Comparison of ENCODE assay signal across 8 cellular contexts in genomic region chr19:11345122-11345752, GRCh38. TPM values are rescaled to one million over a fixed set of nuclear protein-coding genes. Genes with fewer than 3 reads are reported as not detected.
DNase-seq lines count a peak whose midpoint lies in the region; ATAC-seq and TF ChIP-seq lines count a peak whose summit lies in the region.

No MANE protein-coding gene starts in this region.

- no peak for TF ChIP-seq EP300 in transverse colon (IDR thresholded peaks at IDR 0.05; ENCODE audit: low read depth)

- H3K4me3 ChIP-seq in kidney epithelial cell (ENCODE audit: low read depth, low read length) (peak overlapping the region; percentile 78), transverse colon (peak overlapping the region in 3 of 4 donors; percentile 56 to 76 (median 56))

- peak overlapping the region; percentile 88 for H3K27ac Mint-ChIP-seq in activated T-cell treated with anti-CD3 and anti-CD28 coated beads, Interleukin-2, amount 50 U/mL, for 72 hours
- peak overlapping the region; percentile 93 for H3K27ac Mint-ChIP-seq in activated T-helper 1 cell treated with anti-CD3 and anti-CD28 coated beads, Interleukin-12 subunit alpha, Interleukin-12 subunit beta, Interleukin-2, Interleukin-4 antibody, amounts not matched to agents 30 ng/mL and 10 ng/mL and 1 ng/mL, durations not matched to agents 14 hours and 24 hours and 36 hours

- ATAC-seq in activated T-cell treated with anti-CD3 and anti-CD28 coated beads, Interleukin-2, amount 50 U/mL, for 72 hours (replicated peaks in 1 of 2) = no peak
- ATAC-seq in HG03135 (IDR thresholded peaks at IDR 0.05; ENCODE audit: unreplicated experiment) = no peak

- no peak for TF ChIP-seq POLR2A in transverse colon (IDR thresholded peaks at IDR 0.05)

- in situ Hi-C loops in transverse colon (cut with MboI; ENCODE audit: low pct_ligation_motif_present in 1 of 4, low pct_unique_long_range_greater_than_20kb in 1 of 4, low sequenced_read_pairs in 3 of 4) = no loop called here

- peak overlapping the region; percentile 95 to 96 for H3K4me3 Mint-ChIP-seq in activated T-cell treated with anti-CD3 and anti-CD28 coated beads, Interleukin-2, amount 50 U/mL, for 72 hours
- peak overlapping the region; percentile 89 for H3K4me3 Mint-ChIP-seq in activated T-helper 1 cell treated with anti-CD3 and anti-CD28 coated beads, Interleukin-12 subunit alpha, Interleukin-12 subunit beta, Interleukin-2, Interleukin-4 antibody, amounts not matched to agents 30 ng/mL and 10 ng/mL and 1 ng/mL, durations not matched to agents 14 hours and 24 hours and 36 hours

- H3K36me3 ChIP-seq in kidney epithelial cell (ENCODE audit: control insufficient read depth, insufficient read depth, low read length) = peaks cover 1% of the 10 kb centered on the region
- no peaks in the 10 kb centered on the region for H3K36me3 ChIP-seq in transverse colon

- H3K9me3 Mint-ChIP-seq in activated T-cell treated with anti-CD3 and anti-CD28 coated beads, Interleukin-2, amount 50 U/mL, for 72 hours = peaks cover 2% of the 10 kb centered on the region in 2 donors
- peaks cover 10% of the 10 kb centered on the region for H3K9me3 Mint-ChIP-seq in activated T-helper 1 cell treated with anti-CD3 and anti-CD28 coated beads, Interleukin-12 subunit alpha, Interleukin-12 subunit beta, Interleukin-2, Interleukin-4 antibody, amounts not matched to agents 30 ng/mL and 10 ng/mL and 1 ng/mL, durations not matched to agents 14 hours and 24 hours and 36 hours

- H3K27ac ChIP-seq in transverse colon = peak overlapping the region; percentile 82 to 92 (median 84)

- no peak for DNase-seq in activated T-cell treated with anti-CD3 and anti-CD28 coated beads, Interleukin-2, amount 50 U/mL, for 72 hours
- no peak for DNase-seq in activated T-cell treated with anti-CD3 and anti-CD28 coated beads, Interleukin-2, amount 50 U/mL, for 1 hour
- no peak for DNase-seq in activated T-helper 1 cell treated with anti-CD3 and anti-CD28 coated beads, Interleukin-12 subunit alpha, Interleukin-12 subunit beta, Interleukin-2, Interleukin-4 antibody, amounts not matched to agents 30 ng/mL and 10 ng/mL and 1 ng/mL, durations not matched to agents 14 hours and 24 hours and 36 hours (ENCODE audit: low spot score)
- DNase-seq in kidney epithelial cell (ENCODE audit: low read depth) (no peak), transverse colon (no peak), superior temporal gyrus (ENCODE audit: extremely low spot score) (no peak), UCSD-AML1 (lab: John Stamatoyannopoulos, UW; ENCODE audit: unreplicated experiment) (no peak)

- H3K27me3 Mint-ChIP-seq in activated T-cell treated with anti-CD3 and anti-CD28 coated beads, Interleukin-2, amount 50 U/mL, for 72 hours (ENCODE audit: low read depth) = no peaks in the 10 kb centered on the region
- no peaks in the 10 kb centered on the region for H3K27me3 Mint-ChIP-seq in activated T-helper 1 cell treated with anti-CD3 and anti-CD28 coated beads, Interleukin-12 subunit alpha, Interleukin-12 subunit beta, Interleukin-2, Interleukin-4 antibody, amounts not matched to agents 30 ng/mL and 10 ng/mL and 1 ng/mL, durations not matched to agents 14 hours and 24 hours and 36 hours (ENCODE audit: insufficient read depth)

- TF ChIP-seq CTCF in kidney epithelial cell (IDR thresholded peaks at IDR 0.05; ENCODE audit: insufficient read depth, low read length, poor library complexity, severe bottlenecking) = no peak
- no peak for TF ChIP-seq CTCF in transverse colon (IDR thresholded peaks at IDR 0.05)

- H3K9me3 ChIP-seq in transverse colon = no peaks in the 10 kb centered on the region

- intact Hi-C loops in activated T-helper 1 cell treated with anti-CD3 and anti-CD28 coated beads, Interleukin-12 subunit alpha, Interleukin-12 subunit beta, Interleukin-2, Interleukin-4 antibody, amounts not matched to agents 30 ng/mL and 10 ng/mL and 1 ng/mL, durations not matched to agents 14 hours and 24 hours and 36 hours (cut with micrococcal nuclease) = loop anchor here (5.0 kb wide), 1 partner anchor 53 kb away; no protein-coding TSS in a partner anchor
- intact Hi-C loops in transverse colon (cut with DNase I; ENCODE audit: low total_unique reads) = no loop called here

- H3K36me3 Mint-ChIP-seq in activated T-cell treated with anti-CD3 and anti-CD28 coated beads, Interleukin-2, amount 50 U/mL, for 72 hours (ENCODE audit: insufficient read depth in 2 of 2) = peaks cover 4 to 6% of the 10 kb centered on the region in 2 donors
- peaks cover 5% of the 10 kb centered on the region for H3K36me3 Mint-ChIP-seq in activated T-helper 1 cell treated with anti-CD3 and anti-CD28 coated beads, Interleukin-12 subunit alpha, Interleukin-12 subunit beta, Interleukin-2, Interleukin-4 antibody, amounts not matched to agents 30 ng/mL and 10 ng/mL and 1 ng/mL, durations not matched to agents 14 hours and 24 hours and 36 hours (ENCODE audit: low read depth)

- 40% methylated on average over 14 of the region's 14 CpGs; no CpG with 5 or more reads in 1 of the 2 donors for WGBS in transverse colon (ENCODE audit: low coverage in 1 of 2), 2 donors

- peaks cover 11 to 31% (median 27%) of the 10 kb centered on the region in 4 donors for H3K4me1 ChIP-seq in transverse colon

- peaks cover 33% of the 10 kb centered on the region for H3K4me1 Mint-ChIP-seq in activated T-cell treated with anti-CD3 and anti-CD28 coated beads, Interleukin-2, amount 50 U/mL, for 72 hours (ENCODE audit: low read depth)
- H3K4me1 Mint-ChIP-seq in activated T-helper 1 cell treated with anti-CD3 and anti-CD28 coated beads, Interleukin-12 subunit alpha, Interleukin-12 subunit beta, Interleukin-2, Interleukin-4 antibody, amounts not matched to agents 30 ng/mL and 10 ng/mL and 1 ng/mL, durations not matched to agents 14 hours and 24 hours and 36 hours (ENCODE audit: low read depth) = peaks cover 28% of the 10 kb centered on the region

- H3K27me3 ChIP-seq in kidney epithelial cell (ENCODE audit: control insufficient read depth, insufficient read depth, low read length) (no peaks in the 10 kb centered on the region), transverse colon (no peaks in the 10 kb centered on the region)

RNA-seq across cellular contexts. Expression of gene TMEM205, which starts 0.8 kb away (rescaled TPM):
- 10 to 100 TPM; 60.4 to 64.7 TPM for total RNA-seq in activated T-cell treated with anti-CD3 and anti-CD28 coated beads, Interleukin-2, amount 50 U/mL, for 72 hours
- 26.6 and 31.2 TPM in 2 replicates for total RNA-seq in activated T-helper 1 cell treated with anti-CD3 and anti-CD28 coated beads, Interleukin-12 subunit alpha, Interleukin-12 subunit beta, Interleukin-2, Interleukin-4 antibody, amounts not matched to agents 30 ng/mL and 10 ng/mL and 1 ng/mL, durations not matched to agents 14 hours and 24 hours and 36 hours
- total RNA-seq in kidney epithelial cell (307 and 377 TPM in 2 replicates), transverse colon (100 to 1,000 TPM in 2 of 4 donors, 10 to 100 TPM in 2; 18.7 to 163 (median 88.4) TPM)

RNA-seq across cellular contexts. Expression of gene CCDC159, which starts 1.1 kb away (rescaled TPM):
- total RNA-seq in activated T-cell treated with anti-CD3 and anti-CD28 coated beads, Interleukin-2, amount 50 U/mL, for 72 hours = 10 to 100 TPM; 27.9 to 30.7 TPM
- 10.7 and 14.4 TPM in 2 replicates for total RNA-seq in activated T-helper 1 cell treated with anti-CD3 and anti-CD28 coated beads, Interleukin-12 subunit alpha, Interleukin-12 subunit beta, Interleukin-2, Interleukin-4 antibody, amounts not matched to agents 30 ng/mL and 10 ng/mL and 1 ng/mL, durations not matched to agents 14 hours and 24 hours and 36 hours
- 8.2 and 21.6 TPM in 2 replicates for total RNA-seq in kidney epithelial cell
- total RNA-seq in transverse colon = 1,000 to 10,000 TPM in 1 of 4 donors, 10 to 100 TPM in 3; 13.8 to 1,153 (median 26.1) TPM

RNA-seq across cellular contexts. Expression of gene RAB3D, which starts 5.8 kb away (rescaled TPM):
- total RNA-seq in activated T-cell treated with anti-CD3 and anti-CD28 coated beads, Interleukin-2, amount 50 U/mL, for 72 hours = 10 to 100 TPM; 13.3 to 16.8 TPM
- total RNA-seq in activated T-helper 1 cell treated with anti-CD3 and anti-CD28 coated beads, Interleukin-12 subunit alpha, Interleukin-12 subunit beta, Interleukin-2, Interleukin-4 antibody, amounts not matched to agents 30 ng/mL and 10 ng/mL and 1 ng/mL, durations not matched to agents 14 hours and 24 hours and 36 hours = 5.9 and 6.9 TPM in 2 replicates
- total RNA-seq in kidney epithelial cell (19.6 and 19.8 TPM in 2 replicates), transverse colon (10 to 100 TPM; 16.5 to 41.1 (median 18.6) TPM)

RNA-seq across cellular contexts. Expression of gene PLPPR2, which starts 10.0 kb away (rescaled TPM):
- total RNA-seq in activated T-cell treated with anti-CD3 and anti-CD28 coated beads, Interleukin-2, amount 50 U/mL, for 72 hours = 1 to 10 TPM; 6.9 to 9.7 TPM
- total RNA-seq in activated T-helper 1 cell treated with anti-CD3 and anti-CD28 coated beads, Interleukin-12 subunit alpha, Interleukin-12 subunit beta, Interleukin-2, Interleukin-4 antibody, amounts not matched to agents 30 ng/mL and 10 ng/mL and 1 ng/mL, durations not matched to agents 14 hours and 24 hours and 36 hours = 2.0 TPM in 2 replicates
- total RNA-seq in kidney epithelial cell = 6.7 and 14.0 TPM in 2 replicates
- 10 to 100 TPM in 2 of 4 donors, 1 to 10 TPM in 2; 6.3 to 51.7 (median 11.5) TPM for total RNA-seq in transverse colon

RNA-seq across cellular contexts. Expression of gene SWSAP1, which starts 29.2 kb away (rescaled TPM):
- total RNA-seq in activated T-cell treated with anti-CD3 and anti-CD28 coated beads, Interleukin-2, amount 50 U/mL, for 72 hours = 1 to 10 TPM; 1.9 to 2.6 TPM
- total RNA-seq in activated T-helper 1 cell treated with anti-CD3 and anti-CD28 coated beads, Interleukin-12 subunit alpha, Interleukin-12 subunit beta, Interleukin-2, Interleukin-4 antibody, amounts not matched to agents 30 ng/mL and 10 ng/mL and 1 ng/mL, durations not matched to agents 14 hours and 24 hours and 36 hours = 3.2 and 3.9 TPM in 2 replicates
- total RNA-seq in kidney epithelial cell (2.9 and 4.0 TPM in 2 replicates), transverse colon (10 to 100 TPM in 1 of 4 donors, 1 to 10 TPM in 3; 2.1 to 11.1 (median 2.6) TPM)
